ENCODE assay signal across 22 cellular contexts in the genomic region with DNA sequence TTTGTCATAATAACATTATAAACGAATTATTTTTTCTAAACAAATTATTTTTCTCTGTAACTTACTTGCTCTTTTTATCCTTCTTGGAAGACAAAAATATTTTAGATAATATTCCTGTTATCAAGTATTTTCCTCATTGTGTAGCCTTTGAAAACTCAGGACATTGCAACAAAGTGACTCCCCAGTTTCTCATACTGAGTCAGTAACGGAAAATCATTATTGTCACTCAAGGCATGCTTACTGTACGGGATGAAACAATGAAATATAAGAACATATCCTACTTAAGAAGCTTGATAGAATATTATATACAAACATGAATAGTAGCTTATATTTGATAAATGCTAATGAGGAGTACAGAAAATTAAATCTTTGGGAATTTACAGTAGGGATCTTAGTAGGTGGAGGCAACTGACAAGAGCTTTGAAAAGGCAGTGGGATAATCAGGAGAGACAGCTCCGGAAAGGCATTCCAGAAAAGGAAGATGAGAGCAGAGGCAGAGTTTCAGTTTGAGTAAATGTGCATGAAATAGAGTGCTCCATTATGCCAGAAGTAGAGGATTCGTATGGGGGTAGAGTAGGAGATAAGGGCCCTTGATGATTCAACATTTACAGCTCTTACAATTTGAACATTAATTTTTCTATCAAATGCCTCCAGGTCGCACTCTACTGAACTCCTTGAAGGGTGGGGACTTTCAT.
"Had no signal": no experiment of that assay in that cellular context is flagged by ENCODE, and none has a peak within 500 bp of the region (broad histone marks: within the 10 kb centered on the region; RNA-seq: fewer than 3 reads in every experiment).

No MANE protein-coding gene starts in this region.

- H3K27ac Mint-ChIP-seq: activated B cell treated with CpG ODN at 0.5 μM for 24 hours; activated CD8-positive, alpha-beta T cell treated with anti-CD3 and anti-CD28 coated beads for 36 hours; activated naive CD4-positive, alpha-beta T cell treated with anti-CD3 and anti-CD28 coated beads, Interleukin-2, amount 50 U/mL, for 72 hours; activated T-helper 17 cell treated with anti-CD3 and anti-CD28 coated beads, Interleukin-2, amount 50 U/mL, for 72 hours; natural killer cell treated with Interleukin-12 subunit alpha and Interleukin-12 subunit beta and Interleukin-15 and Interleukin-18, amount 100 ng/mL, for 72 hours; stimulated activated naive B cell treated with anti-CD40 and anti-IgM and Interleukin-4, amounts not matched to agents 10 μg/mL and 1 μg/mL and 100 μg/mL, for 72 hours had no signal

- ATAC-seq: activated CD8-positive, alpha-beta T cell treated with anti-CD3 and anti-CD28 coated beads for 36 hours; activated naive CD4-positive, alpha-beta T cell treated with anti-CD3 and anti-CD28 coated beads, Interleukin-2, amount 50 U/mL, for 72 hours; activated T-cell treated with anti-CD3 and anti-CD28 coated beads, Interleukin-2, amount 50 U/mL, for 4 hours; activated T-helper 17 cell treated with anti-CD3 and anti-CD28 coated beads, Interleukin-2, amount 50 U/mL, for 72 hours; heart right ventricle; left lobe of liver; lower lobe of right lung; natural killer cell treated with Interleukin-12 subunit alpha and Interleukin-12 subunit beta and Interleukin-15 and Interleukin-18, amount 100 ng/mL, for 72 hours; stimulated activated naive B cell treated with anti-CD40 and anti-IgM and Interleukin-4, amounts not matched to agents 10 μg/mL and 1 μg/mL and 100 μg/mL, for 72 hours; upper lobe of right lung had no signal

- DNase-seq: activated B cell treated with CpG ODN at 0.5 μM for 24 hours; activated CD4-positive, alpha-beta T cell treated with anti-CD3 and anti-CD28 coated beads, Interleukin-2, amount 50 U/mL, for 1 hour; activated CD8-positive, alpha-beta T cell treated with anti-CD3 and anti-CD28 coated beads for 36 hours; activated gamma-delta T cell treated with Interleukin-2 at 50 U/mL for 16 hours; activated T-cell treated with anti-CD3 and anti-CD28 coated beads, Interleukin-2, amount 50 U/mL, for 4 hours; central memory CD4-positive, alpha-beta T cell; foreskin melanocyte; heart right ventricle; kidney glomerular epithelial cell; lower lobe of right lung; mesenchymal stem cell; stimulated activated CD4-positive, alpha-beta T cell treated with anti-CD3 and anti-CD28 coated beads, Interleukin-15, amount 100 ng/mL, for 24 hours; stimulated activated CD4-positive, alpha-beta T cell treated with anti-CD3 and anti-CD28 coated beads, Interleukin-2, amount 100 ng/mL, for 24 hours; stimulated activated naive B cell treated with anti-CD40 and anti-IgM and Interleukin-4, amounts not matched to agents 10 μg/mL and 1 μg/mL and 100 μg/mL, for 72 hours; stomach; T-helper 9 cell; tibial artery; upper lobe of right lung had no signal

- H3K27me3 Mint-ChIP-seq: activated CD8-positive, alpha-beta T cell treated with anti-CD3 and anti-CD28 coated beads for 36 hours; activated T-helper 17 cell treated with anti-CD3 and anti-CD28 coated beads, Interleukin-2, amount 50 U/mL, for 72 hours; natural killer cell treated with Interleukin-12 subunit alpha and Interleukin-12 subunit beta and Interleukin-15 and Interleukin-18, amount 100 ng/mL, for 72 hours had no signal

- H3K4me3 Mint-ChIP-seq: activated B cell treated with CpG ODN at 0.5 μM for 24 hours; activated CD8-positive, alpha-beta T cell treated with anti-CD3 and anti-CD28 coated beads for 36 hours; activated T-cell treated with anti-CD3 and anti-CD28 coated beads, Interleukin-2, amount 50 U/mL, for 4 hours; activated T-helper 17 cell treated with anti-CD3 and anti-CD28 coated beads, Interleukin-2, amount 50 U/mL, for 72 hours; natural killer cell treated with Interleukin-12 subunit alpha and Interleukin-12 subunit beta and Interleukin-15 and Interleukin-18, amount 100 ng/mL, for 72 hours; stimulated activated naive B cell treated with anti-CD40 and anti-IgM and Interleukin-4, amounts not matched to agents 10 μg/mL and 1 μg/mL and 100 μg/mL, for 72 hours had no signal

- H3K36me3 Mint-ChIP-seq: activated naive CD4-positive, alpha-beta T cell treated with anti-CD3 and anti-CD28 coated beads, Interleukin-2, amount 50 U/mL, for 72 hours; natural killer cell treated with Interleukin-12 subunit alpha and Interleukin-12 subunit beta and Interleukin-15 and Interleukin-18, amount 100 ng/mL, for 72 hours; stimulated activated naive B cell treated with anti-CD40 and anti-IgM and Interleukin-4, amounts not matched to agents 10 μg/mL and 1 μg/mL and 100 μg/mL, for 72 hours had no signal

- H3K9me3 Mint-ChIP-seq: activated B cell treated with CpG ODN at 0.5 μM for 24 hours; activated CD8-positive, alpha-beta T cell treated with anti-CD3 and anti-CD28 coated beads for 36 hours; activated naive CD4-positive, alpha-beta T cell treated with anti-CD3 and anti-CD28 coated beads, Interleukin-2, amount 50 U/mL, for 72 hours; activated T-cell treated with anti-CD3 and anti-CD28 coated beads, Interleukin-2, amount 50 U/mL, for 4 hours; activated T-helper 17 cell treated with anti-CD3 and anti-CD28 coated beads, Interleukin-2, amount 50 U/mL, for 72 hours; natural killer cell treated with Interleukin-12 subunit alpha and Interleukin-12 subunit beta and Interleukin-15 and Interleukin-18, amount 100 ng/mL, for 72 hours had no signal
